1 cellular context compared by ENCODE assay signal in genomic region chr20:23061713-23062561, GRCh38.
TF ChIP-seq lines count a peak whose summit lies in the region.

No MANE protein-coding gene starts in this region.

TF ChIP-seq in GM12878, 131 proteins besides CTCF, POLR2A, EP300 and RAD21 (continued from another document):
- TF ChIP-seq, protein P1, sequence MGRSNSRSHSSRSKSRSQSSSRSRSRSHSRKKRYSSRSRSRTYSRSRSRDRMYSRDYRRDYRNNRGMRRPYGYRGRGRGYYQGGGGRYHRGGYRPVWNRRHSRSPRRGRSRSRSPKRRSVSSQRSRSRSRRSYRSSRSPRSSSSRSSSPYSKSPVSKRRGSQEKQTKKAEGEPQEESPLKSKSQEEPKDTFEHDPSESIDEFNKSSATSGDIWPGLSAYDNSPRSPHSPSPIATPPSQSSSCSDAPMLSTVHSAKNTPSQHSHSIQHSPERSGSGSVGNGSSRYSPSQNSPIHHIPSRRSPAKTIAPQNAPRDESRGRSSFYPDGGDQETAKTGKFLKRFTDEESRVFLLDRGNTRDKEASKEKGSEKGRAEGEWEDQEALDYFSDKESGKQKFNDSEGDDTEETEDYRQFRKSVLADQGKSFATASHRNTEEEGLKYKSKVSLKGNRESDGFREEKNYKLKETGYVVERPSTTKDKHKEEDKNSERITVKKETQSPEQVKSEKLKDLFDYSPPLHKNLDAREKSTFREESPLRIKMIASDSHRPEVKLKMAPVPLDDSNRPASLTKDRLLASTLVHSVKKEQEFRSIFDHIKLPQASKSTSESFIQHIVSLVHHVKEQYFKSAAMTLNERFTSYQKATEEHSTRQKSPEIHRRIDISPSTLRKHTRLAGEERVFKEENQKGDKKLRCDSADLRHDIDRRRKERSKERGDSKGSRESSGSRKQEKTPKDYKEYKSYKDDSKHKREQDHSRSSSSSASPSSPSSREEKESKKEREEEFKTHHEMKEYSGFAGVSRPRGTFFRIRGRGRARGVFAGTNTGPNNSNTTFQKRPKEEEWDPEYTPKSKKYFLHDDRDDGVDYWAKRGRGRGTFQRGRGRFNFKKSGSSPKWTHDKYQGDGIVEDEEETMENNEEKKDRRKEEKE (IDR thresholded peaks at IDR 0.05), result no peak
- TF ChIP-seq RFX5 (IDR thresholded peaks at IDR 0.05; ENCODE audit: low read depth, low read length), result no peak
- TF ChIP-seq NRF1 (conservative IDR thresholded peaks at IDR 0.05; ENCODE audit: low read depth, low read length), result no peak
- TF ChIP-seq SIX5 (IDR thresholded peaks at IDR 0.05; ENCODE audit: low read depth, low read length, severe bottlenecking), result no peak
- no peak for TF ChIP-seq MYC (IDR thresholded peaks at IDR 0.05; ENCODE audit: insufficient read depth, insufficient read length, insufficient replicate concordance, low read length, severe bottlenecking)
TF ChIP-seq in GM12878: peak in this region for 0.
